Comparison of ENCODE assay signal across 10 cellular contexts in genomic region chr14:70018713-70019201, GRCh38.
DNase-seq lines count a peak whose midpoint lies in the region; ATAC-seq and TF ChIP-seq lines count a peak whose summit lies in the region.
"Had no signal": no experiment of that assay in that cellular context is flagged by ENCODE, and none has a peak within 500 bp of the region (broad histone marks: within the 10 kb centered on the region; RNA-seq: fewer than 3 reads in every experiment).

No MANE protein-coding gene starts in this region.

- no peak overlapping the region for H3K4me2 ChIP-seq in neuronal stem cell (ENCODE audit: insufficient read depth, low read length, poor library complexity, severe bottlenecking)

- no peak overlapping the region for H2BK15ac ChIP-seq in neuronal stem cell (ENCODE audit: low read length)

- no peak overlapping the region for H2AK5ac ChIP-seq in neuronal stem cell (ENCODE audit: low read depth, low read length)

- TF ChIP-seq CTCF in epithelial cell of esophagus (IDR thresholded peaks at IDR 0.05; ENCODE audit: insufficient read depth, low read depth, low read length, missing control alignments) = no peak

- H3K4ac ChIP-seq in neuronal stem cell (ENCODE audit: low read length) = no peak overlapping the region

- H3K4me1 ChIP-seq in neuronal stem cell (ENCODE audit: control insufficient read depth in 2 of 2, insufficient read depth in 1 of 2, low read depth in 1 of 2, low read length in 2 of 2) = peaks cover 0 to 13% of the 10 kb centered on the region in 2 donors

- no peak overlapping the region for H3K14ac ChIP-seq in neuronal stem cell (ENCODE audit: low read length)

- H4K8ac ChIP-seq in neuronal stem cell (ENCODE audit: low read depth, low read length) = no peak overlapping the region

- H3K27me3 ChIP-seq in neuronal stem cell (ENCODE audit: control insufficient read depth in 3 of 3, insufficient read depth in 3 of 3, low read depth in 1 of 3, low read length in 3 of 3) = no peaks in the 10 kb centered on the region

- WGBS in neuronal stem cell (ENCODE audit: extremely low coverage in 2 of 2, insufficient read length in 2 of 2, insufficient replicate concordance in 1 of 2), 2 donors = no CpG with 5 or more reads among the region's 9 CpGs

- no peak overlapping the region for H2AFZ ChIP-seq in neuronal stem cell (ENCODE audit: low read length)

- H3K79me1 ChIP-seq in neuronal stem cell (ENCODE audit: low read depth, low read length) = peaks cover 2% of the 10 kb centered on the region

- no peak overlapping the region for H2BK120ac ChIP-seq in neuronal stem cell (ENCODE audit: low read depth, low read length)

- H3K9me3 ChIP-seq in neuronal stem cell (replicated peaks in 1 of 2; ENCODE audit: control insufficient read depth in 2 of 2, insufficient read depth in 1 of 2, low read depth in 1 of 2, low read length in 2 of 2) = no peaks in the 10 kb centered on the region

- H3K4me3 ChIP-seq in epithelial cell of esophagus (ENCODE audit: low read length) (no peak overlapping the region), neuronal stem cell (ENCODE audit: low read length in 2 of 2) (no peak overlapping the region)

- no peak overlapping the region for H3K23ac ChIP-seq in neuronal stem cell (ENCODE audit: low read depth, low read length, poor library complexity)

- peaks cover 72 to 99% of the 10 kb centered on the region in 2 donors for H3K36me3 ChIP-seq in neuronal stem cell (replicated peaks in 1 of 2; ENCODE audit: control insufficient read depth in 2 of 2, insufficient read depth in 2 of 2, low read length in 2 of 2)

- DNase-seq in EH (ENCODE audit: low read depth) = peak; percentile 17
- peak; percentile 40 for DNase-seq in epithelial cell of esophagus (ENCODE audit: low read depth)
- DNase-seq in neuronal stem cell (ENCODE audit: low spot score) = no peak
- no peak for DNase-seq in NCI-H1417 (lab: John Stamatoyannopoulos, UW)
- no peak for DNase-seq in NCI-H2227 treated with DMSO at 0.1 percent for 48 hours (lab: John Stamatoyannopoulos, UW)
- DNase-seq in HUDEP-2 (lab: John Stamatoyannopoulos, UW; ENCODE audit: unreplicated experiment in 76 of 76) = no peak
- DNase-seq: naive thymus-derived CD8-positive, alpha-beta T cell; NCI-H1930 had no signal

- H3K27ac ChIP-seq in neuronal stem cell (replicated peaks; ENCODE audit: low read length) = no peak overlapping the region

- no peak overlapping the region for H2BK5ac ChIP-seq in neuronal stem cell (ENCODE audit: low read length)

- peak; percentile 63 for ATAC-seq in HG03097 (IDR thresholded peaks at IDR 0.05; ENCODE audit: low FRiP score, unreplicated experiment)
- no peak for ATAC-seq in GM18861 (IDR thresholded peaks at IDR 0.05; ENCODE audit: unreplicated experiment)
- ATAC-seq: naive thymus-derived CD8-positive, alpha-beta T cell had no signal

- H3K9ac ChIP-seq in neuronal stem cell (ENCODE audit: low read depth, low read length, poor library complexity) = no peak overlapping the region

- peak overlapping the region; percentile 2 for H3K18ac ChIP-seq in neuronal stem cell (ENCODE audit: low read length)

- H4K91ac ChIP-seq in neuronal stem cell (ENCODE audit: low read depth, low read length, poor library complexity) = no peak overlapping the region

- H2BK12ac ChIP-seq in neuronal stem cell (ENCODE audit: low read length) = no peak overlapping the region

Comparison
In these comparisons a context has a peak if more than half of its experiments do, and no peak if none do; other contexts are left out.
1. DNase-seq: peak in EH (single experiment) and epithelial cell of esophagus (single experiment); none in neuronal stem cell (single experiment), NCI-H1417 (0 of 3), NCI-H2227 treated with DMSO at 0.1 percent for 48 hours (single experiment) and HUDEP-2 (0 of 76).